ENCODE assay signal across 8 cellular contexts in genomic region chr5:173324115-173325001, GRCh38. TPM values are rescaled to one million over a fixed set of nuclear protein-coding genes. Genes with fewer than 3 reads are reported as not detected.
DNase-seq lines count a peak whose midpoint lies in the region; ATAC-seq and TF ChIP-seq lines count a peak whose summit lies in the region.

No MANE protein-coding gene starts in this region.

- peak overlapping the region; percentile 14 for H3K4me3 ChIP-seq in endocrine pancreas (ENCODE audit: control insufficient read depth, insufficient read depth, low read length)

- no peak overlapping the region for H3K27ac Mint-ChIP-seq in naive thymus-derived CD8-positive, alpha-beta T cell

- H3K36me3 ChIP-seq in endocrine pancreas (ENCODE audit: control insufficient read depth, insufficient read depth, low read length): no peaks in the 10 kb centered on the region

- H3K4me3 Mint-ChIP-seq in naive thymus-derived CD8-positive, alpha-beta T cell: peak overlapping the region in 9 of 10 donors; percentile 16 to 69 (median 46)

- H3K27me3 ChIP-seq in endocrine pancreas (ENCODE audit: control insufficient read depth, insufficient read depth, low read length): no peaks in the 10 kb centered on the region

- peaks cover 35 to 81% (median 58%) of the 10 kb centered on the region in 5 donors for H3K27me3 Mint-ChIP-seq in naive thymus-derived CD8-positive, alpha-beta T cell

- ATAC-seq in naive thymus-derived CD8-positive, alpha-beta T cell: peak in 1 of 2 donors; percentile 58
- ATAC-seq in HG03520 (IDR thresholded peaks at IDR 0.05; ENCODE audit: unreplicated experiment) (no peak), HG02970 (IDR thresholded peaks at IDR 0.05; ENCODE audit: low FRiP score, unreplicated experiment) (no peak)

- no peaks in the 10 kb centered on the region for H3K4me1 ChIP-seq in endocrine pancreas (ENCODE audit: control insufficient read depth, insufficient read depth, low read length)

- H3K9me3 ChIP-seq in endocrine pancreas (ENCODE audit: control insufficient read depth, low read length): no peaks in the 10 kb centered on the region

- peaks cover 0 to 1% (median 0%) of the 10 kb centered on the region in 9 donors for H3K9me3 Mint-ChIP-seq in naive thymus-derived CD8-positive, alpha-beta T cell

- POLR2A ChIA-PET in naive thymus-derived CD8-positive, alpha-beta T cell (lab: Charles Lee): no interaction called here

- peak; percentile 59 for DNase-seq in GM13976 (ENCODE audit: low spot score)
- DNase-seq in NCI-H524 treated with DMSO at 0.1 percent for 48 hours (lab: John Stamatoyannopoulos, UW): peak; percentile 86
- no peak for DNase-seq in naive thymus-derived CD8-positive, alpha-beta T cell
- DNase-seq in stimulated activated CD4-positive, alpha-beta T cell treated with anti-CD3 and anti-CD28 coated beads, Interleukin-4, amount 100 ng/mL, for 4 hours: no peak
- DNase-seq in activated CD8-positive, alpha-beta memory T cell treated with anti-CD3 and anti-CD28 coated beads, Interleukin-2, amount 50 U/mL, for 48 hours: no peak

- peaks cover 11 to 28% (median 25%) of the 10 kb centered on the region in 4 donors for H3K4me1 Mint-ChIP-seq in naive thymus-derived CD8-positive, alpha-beta T cell

- H3K36me3 Mint-ChIP-seq in naive thymus-derived CD8-positive, alpha-beta T cell: no peaks in the 10 kb centered on the region

- in situ Hi-C loops in GM13976 (cut with MboI; ENCODE audit: low sequenced_read_pairs, unreplicated experiment): loop anchor here (25.0 kb wide), 1 partner anchor 238 kb away; no protein-coding TSS in a partner anchor

- no peak for TF ChIP-seq CTCF in GM13976 (IDR thresholded peaks at IDR 0.05; ENCODE audit: borderline replicate concordance, control extremely low read depth, extremely low read depth, insufficient read depth, missing control alignments)

- H3K9ac ChIP-seq in endocrine pancreas (ENCODE audit: control insufficient read depth, insufficient read depth, low read length): no peak overlapping the region

RNA-seq across cellular contexts. Expression of gene STC2, which starts 3.9 kb away (rescaled TPM):
- not detected for total RNA-seq in naive thymus-derived CD8-positive, alpha-beta T cell
- not detected for polyA plus RNA-seq in naive thymus-derived CD8-positive, alpha-beta T cell

Comparison
In these comparisons a context has a peak if more than half of its experiments do, and no peak if none do; other contexts are left out.
1. DNase-seq: peak in GM13976 (single experiment) and NCI-H524 treated with DMSO at 0.1 percent for 48 hours (single experiment); none in naive thymus-derived CD8-positive, alpha-beta T cell (0 of 10), stimulated activated CD4-positive, alpha-beta T cell treated with anti-CD3 and anti-CD28 coated beads, Interleukin-4, amount 100 ng/mL, for 4 hours (0 of 2) and activated CD8-positive, alpha-beta memory T cell treated with anti-CD3 and anti-CD28 coated beads, Interleukin-2, amount 50 U/mL, for 48 hours (single experiment).